In the genomic region with DNA sequence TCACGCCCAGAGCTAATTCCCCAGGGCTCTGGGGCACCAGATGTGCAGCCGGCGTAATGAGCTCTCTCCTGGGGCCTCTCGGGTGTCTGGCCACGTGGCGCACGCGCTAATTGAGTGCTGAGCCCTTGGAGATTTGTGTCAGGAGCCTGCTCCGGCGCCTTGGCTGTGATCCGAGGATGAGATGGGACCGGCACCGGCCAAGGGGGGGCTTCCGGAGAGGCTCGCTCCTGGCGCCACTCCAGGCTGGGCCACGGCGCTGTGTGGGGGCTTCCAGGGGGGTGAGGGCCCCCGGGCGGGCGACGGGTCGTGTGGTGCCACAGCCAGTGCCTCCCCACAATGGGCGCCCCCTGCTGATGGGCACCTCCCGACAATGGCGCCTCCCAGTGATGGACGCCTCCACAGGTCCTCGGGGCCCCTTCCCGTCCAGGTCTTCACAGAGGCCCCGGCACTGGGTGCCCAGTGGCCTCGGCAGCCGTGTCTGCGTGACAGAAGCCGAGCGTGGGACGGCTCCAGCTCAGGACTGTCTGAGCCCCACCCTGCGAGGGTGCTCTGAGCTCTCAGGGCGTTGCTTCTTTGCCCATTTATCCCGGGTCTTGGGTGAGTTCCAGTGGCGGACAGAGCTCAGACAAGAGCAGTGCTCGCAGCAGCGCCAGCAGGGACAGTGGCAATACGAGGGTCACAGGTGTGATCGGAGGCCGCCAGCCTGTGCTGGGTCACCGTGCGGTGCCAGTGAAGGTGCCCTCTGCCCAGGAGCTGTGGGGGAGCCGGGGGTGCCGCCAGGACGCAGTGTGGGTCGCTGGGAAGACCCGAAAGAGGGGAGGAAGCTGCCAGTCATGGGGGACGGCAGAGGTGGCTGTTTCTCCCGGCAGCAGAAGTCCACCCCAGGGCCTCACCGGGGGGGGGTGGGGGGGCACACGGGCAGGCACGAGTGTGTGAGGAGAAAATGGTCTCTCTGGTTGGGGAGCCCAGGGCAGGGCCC, we compare ENCODE assay signal across 16 cellular contexts. TPM values are rescaled to one million over a fixed set of nuclear protein-coding genes. Genes with fewer than 3 reads are reported as not detected.
DNase-seq lines count a peak whose midpoint lies in the region; TF ChIP-seq lines count a peak whose summit lies in the region.
"Had no signal": no experiment of that assay in that cellular context is flagged by ENCODE, and none has a peak within 500 bp of the region (broad histone marks: within the 10 kb centered on the region; RNA-seq: fewer than 3 reads in every experiment).

No MANE protein-coding gene starts in this region.

- intact Hi-C loops in esophagus muscularis mucosa (cut with DNase I), result no loop called here

- no peak overlapping the region for H3K27ac Mint-ChIP-seq in progenitor cell of endocrine pancreas
- H3K27ac Mint-ChIP-seq: endodermal cell, T-helper 17 cell had no signal

- DNase-seq in NCI-H345 (lab: John Stamatoyannopoulos, UW), result peak; percentile 42
- DNase-seq in NCI-H345 treated with DMSO at 0.1 percent for 48 hours (lab: John Stamatoyannopoulos, UW; ENCODE audit: unreplicated experiment), result no peak
- DNase-seq in NCI-H1092 treated with DMSO at 0.1 percent for 48 hours (lab: John Stamatoyannopoulos, UW), result peak; percentile 50
- DNase-seq in RPMI7951 (ENCODE audit: low read depth), result peak; percentile 22
- DNase-seq in retinal pigment epithelial cell (ENCODE audit: low read depth), result no peak
- DNase-seq in esophagus muscularis mucosa (ENCODE audit: extremely low spot score), result no peak
- no peak for DNase-seq in progenitor cell of endocrine pancreas (ENCODE audit: low spot score, unreplicated experiment)
- DNase-seq in COLO829 (ENCODE audit: low spot score), result no peak
- DNase-seq: central memory CD4-positive, alpha-beta T cell; endodermal cell; MV-4-11; Peyer's patch; T-helper 17 cell had no signal

- peaks cover 17% of the 10 kb centered on the region for H3K27me3 Mint-ChIP-seq in progenitor cell of endocrine pancreas
- H3K27me3 Mint-ChIP-seq: T-helper 17 cell had no signal

- no peak overlapping the region for H3K4me3 ChIP-seq in retinal pigment epithelial cell (ENCODE audit: low read length)
- no peak overlapping the region for H3K4me3 ChIP-seq in esophagus muscularis mucosa
- H3K4me3 ChIP-seq: HAP-1, Peyer's patch, tibial nerve had no signal

- no peaks in the 10 kb centered on the region for H3K9me3 Mint-ChIP-seq in progenitor cell of endocrine pancreas (ENCODE audit: low read depth)
- H3K9me3 Mint-ChIP-seq: endodermal cell had no signal

- H3K4me1 ChIP-seq in esophagus muscularis mucosa, result no peaks in the 10 kb centered on the region
- H3K4me1 ChIP-seq: HAP-1, Peyer's patch, tibial nerve had no signal

- WGBS in esophagus muscularis mucosa, result 86% methylated on average over 19 of the region's 57 CpGs

- H3K36me3 Mint-ChIP-seq in progenitor cell of endocrine pancreas (ENCODE audit: insufficient read depth), result no peaks in the 10 kb centered on the region

- TF ChIP-seq CTCF in retinal pigment epithelial cell (conservative IDR thresholded peaks at IDR 0.05; ENCODE audit: low read depth, low read length) (peak; percentile 4), esophagus muscularis mucosa (IDR thresholded peaks at IDR 0.05) (no peak), progenitor cell of endocrine pancreas (IDR thresholded peaks at IDR 0.05; ENCODE audit: unreplicated experiment) (no peak)

- no peaks in the 10 kb centered on the region for H3K4me1 Mint-ChIP-seq in progenitor cell of endocrine pancreas (ENCODE audit: low read depth)
- H3K4me1 Mint-ChIP-seq: endodermal cell, T-helper 17 cell had no signal

- H3K36me3 ChIP-seq in esophagus muscularis mucosa, result no peaks in the 10 kb centered on the region
- H3K36me3 ChIP-seq: HAP-1, Peyer's patch, tibial nerve had no signal

- H3K9me3 ChIP-seq in esophagus muscularis mucosa, result no peaks in the 10 kb centered on the region
- H3K9me3 ChIP-seq: HAP-1, Peyer's patch, tibial nerve had no signal

- no peak for TF ChIP-seq EP300 in esophagus muscularis mucosa (IDR thresholded peaks at IDR 0.05)

- no peak for TF ChIP-seq POLR2A in esophagus muscularis mucosa (IDR thresholded peaks at IDR 0.05; ENCODE audit: low read depth)

- H3K27ac ChIP-seq in esophagus muscularis mucosa (replicated peaks in 1 of 4), result no peak overlapping the region
- H3K27ac ChIP-seq: Peyer's patch, tibial nerve had no signal

- no peak overlapping the region for H3K4me3 Mint-ChIP-seq in progenitor cell of endocrine pancreas (ENCODE audit: low read depth)
- H3K4me3 Mint-ChIP-seq: endodermal cell, T-helper 17 cell had no signal

- peaks cover 0 to 41% (median 5%) of the 10 kb centered on the region in 4 donors for H3K27me3 ChIP-seq in esophagus muscularis mucosa

RNA-seq across cellular contexts. Expression of a gene that starts 8.2 kb away (rescaled TPM):
- total RNA-seq in RPMI7951 (2014; rRNA removed; shearing (Covaris generic)), result not detected in 2 replicates
- total RNA-seq in esophagus muscularis mucosa (not detected), progenitor cell of endocrine pancreas (28.3 and 43.9 TPM in 2 replicates)
- total RNA-seq: Peyer's patch, pulmonary artery endothelial cell, T-helper 17 cell had no signal

Comparison
In these comparisons a context has a peak if more than half of its experiments do, and no peak if none do; other contexts are left out.
1. DNase-seq: peak in NCI-H345 (single experiment), NCI-H1092 treated with DMSO at 0.1 percent for 48 hours (single experiment) and RPMI7951 (single experiment); none in NCI-H345 treated with DMSO at 0.1 percent for 48 hours (single experiment), retinal pigment epithelial cell (single experiment), esophagus muscularis mucosa (single experiment), progenitor cell of endocrine pancreas (single experiment) and COLO829 (single experiment).
2. RNA of a gene that starts 8.2 kb away (total RNA-seq): 28.3 to 43.9 TPM in progenitor cell of endocrine pancreas; not detected in RPMI7951 and not detected in esophagus muscularis mucosa; every median in the first group is over 10 times any median in the second.